ENCODE assay signal across 17 cellular contexts in genomic region chr1:9903801-9904527, GRCh38. TPM values are rescaled to one million over a fixed set of nuclear protein-coding genes. Genes with fewer than 3 reads are reported as not detected.
DNase-seq lines count a peak whose midpoint lies in the region; ATAC-seq and TF ChIP-seq lines count a peak whose summit lies in the region.
"Had no signal": no experiment of that assay in that cellular context is flagged by ENCODE, and none has a peak within 500 bp of the region (broad histone marks: within the 10 kb centered on the region; RNA-seq: fewer than 3 reads in every experiment).

No MANE protein-coding gene starts in this region.

- intact Hi-C loops in activated CD8-positive, alpha-beta T cell treated with anti-CD3 and anti-CD28 coated beads for 36 hours (cut with micrococcal nuclease) = no loop called here
- intact Hi-C loops in thyroid gland (cut with DNase I) = no loop called here

- H3K27me3 Mint-ChIP-seq in activated CD8-positive, alpha-beta T cell treated with anti-CD3 and anti-CD28 coated beads for 36 hours = no peaks in the 10 kb centered on the region
- no peaks in the 10 kb centered on the region for H3K27me3 Mint-ChIP-seq in activated CD8-positive, alpha-beta T cell treated with anti-CD3 and anti-CD28 coated beads, Interleukin-2, amount 10 ng/mL, durations not matched to agents 7 days and 5 days (ENCODE audit: low read depth)
- H3K27me3 Mint-ChIP-seq in effector memory CD8-positive, alpha-beta T cell = no peaks in the 10 kb centered on the region
- H3K27me3 Mint-ChIP-seq: dendritic cell treated with granulocyte-macrophage colony-stimulating factor and Interleukin-4, amounts not matched to agents 40 ng/mL and 50 ng/mL, for 4 days had no signal

- no peaks in the 10 kb centered on the region for H3K36me3 ChIP-seq in thyroid gland
- H3K36me3 ChIP-seq: neutrophil had no signal

- peak; percentile 79 for ATAC-seq in activated CD8-positive, alpha-beta T cell treated with anti-CD3 and anti-CD28 coated beads for 36 hours
- no peak for ATAC-seq in activated CD8-positive, alpha-beta T cell treated with anti-CD3 and anti-CD28 coated beads, Interleukin-2, amount 10 ng/mL, durations not matched to agents 7 days and 5 days
- ATAC-seq in effector memory CD8-positive, alpha-beta T cell (replicated peaks) = no peak

- H3K27ac ChIP-seq in thyroid gland (peak overlapping the region; percentile 94 to 99 (median 98)), substantia nigra (ENCODE audit: low read depth, low read length, poor library complexity, severe bottlenecking) (no peak overlapping the region)
- H3K27ac ChIP-seq: neutrophil, testis had no signal

- CTCF ChIA-PET in activated CD8-positive, alpha-beta T cell treated with anti-CD3 and anti-CD28 coated beads for 36 hours (lab: Charles Lee) = interaction anchor here (0.8 to 2.1 kb wide), 6 partner anchors 10 to 46 kb away, joined by 3 to 7 read pairs (median 4); no protein-coding TSS in a partner anchor
- CTCF ChIA-PET in activated CD8-positive, alpha-beta T cell treated with anti-CD3 and anti-CD28 coated beads, Interleukin-2, amount 10 ng/mL, durations not matched to agents 7 days and 5 days (lab: Charles Lee) = interaction anchor here (0.7 to 2.5 kb wide), 4 partner anchors 11 to 119 kb away, joined by 3 to 7 read pairs (median 4); no protein-coding TSS in a partner anchor

- H3K4me1 ChIP-seq in thyroid gland = peaks cover 28 to 43% of the 10 kb centered on the region in 2 donors

- TF ChIP-seq POLR2A in thyroid gland (IDR thresholded peaks at IDR 0.05) = no peak

- no peaks in the 10 kb centered on the region for H3K9me3 ChIP-seq in thyroid gland
- H3K9me3 ChIP-seq: neutrophil, testis had no signal

- peaks cover 39% of the 10 kb centered on the region for H3K4me1 Mint-ChIP-seq in activated CD8-positive, alpha-beta T cell treated with anti-CD3 and anti-CD28 coated beads for 36 hours (ENCODE audit: low read depth)
- H3K4me1 Mint-ChIP-seq in activated CD8-positive, alpha-beta T cell treated with anti-CD3 and anti-CD28 coated beads, Interleukin-2, amount 10 ng/mL, durations not matched to agents 7 days and 5 days (ENCODE audit: low read depth) = peaks cover 28% of the 10 kb centered on the region
- peaks cover 19 to 28% of the 10 kb centered on the region in 2 donors for H3K4me1 Mint-ChIP-seq in effector memory CD8-positive, alpha-beta T cell (ENCODE audit: low read depth in 2 of 2)

- H3K27me3 ChIP-seq in thyroid gland = no peaks in the 10 kb centered on the region
- H3K27me3 ChIP-seq: neutrophil, testis had no signal

- no peaks in the 10 kb centered on the region for H3K9me3 Mint-ChIP-seq in activated CD8-positive, alpha-beta T cell treated with anti-CD3 and anti-CD28 coated beads for 36 hours
- H3K9me3 Mint-ChIP-seq in activated CD8-positive, alpha-beta T cell treated with anti-CD3 and anti-CD28 coated beads, Interleukin-2, amount 10 ng/mL, durations not matched to agents 7 days and 5 days (ENCODE audit: insufficient read depth) = no peaks in the 10 kb centered on the region
- H3K9me3 Mint-ChIP-seq in effector memory CD8-positive, alpha-beta T cell = no peaks in the 10 kb centered on the region
- H3K9me3 Mint-ChIP-seq: dendritic cell treated with granulocyte-macrophage colony-stimulating factor and Interleukin-4, amounts not matched to agents 40 ng/mL and 50 ng/mL, for 4 days had no signal

- H3K4me3 ChIP-seq in thyroid gland (replicated peaks in 1 of 3) = no peak overlapping the region
- H3K4me3 ChIP-seq: testis had no signal

- WGBS in thyroid gland, 2 donors = 87 to 93% methylated on average over 9 of the region's 9 CpGs

- H3K27ac Mint-ChIP-seq in activated CD8-positive, alpha-beta T cell treated with anti-CD3 and anti-CD28 coated beads for 36 hours = peak overlapping the region; percentile 47
- H3K27ac Mint-ChIP-seq in activated CD8-positive, alpha-beta T cell treated with anti-CD3 and anti-CD28 coated beads, Interleukin-2, amount 10 ng/mL, durations not matched to agents 7 days and 5 days = no peak overlapping the region
- peak overlapping the region; percentile 5 to 10 for H3K27ac Mint-ChIP-seq in effector memory CD8-positive, alpha-beta T cell

- POLR2A ChIA-PET in activated CD8-positive, alpha-beta T cell treated with anti-CD3 and anti-CD28 coated beads for 36 hours (lab: Charles Lee) = interaction anchor here (0.6 to 1.2 kb wide), 5 partner anchors 11 to 47 kb away, joined by 3 read pairs; no protein-coding TSS in a partner anchor
- POLR2A ChIA-PET in activated CD8-positive, alpha-beta T cell treated with anti-CD3 and anti-CD28 coated beads, Interleukin-2, amount 10 ng/mL, durations not matched to agents 7 days and 5 days (lab: Charles Lee) = interaction anchor here (0.6 kb wide), 2 partner anchors 19 to 34 kb away, joined by 3 to 4 read pairs; no protein-coding TSS in a partner anchor

- no peaks in the 10 kb centered on the region for H3K36me3 Mint-ChIP-seq in activated CD8-positive, alpha-beta T cell treated with anti-CD3 and anti-CD28 coated beads for 36 hours (ENCODE audit: low read depth)
- H3K36me3 Mint-ChIP-seq in activated CD8-positive, alpha-beta T cell treated with anti-CD3 and anti-CD28 coated beads, Interleukin-2, amount 10 ng/mL, durations not matched to agents 7 days and 5 days (ENCODE audit: low read depth) = no peaks in the 10 kb centered on the region
- no peaks in the 10 kb centered on the region for H3K36me3 Mint-ChIP-seq in effector memory CD8-positive, alpha-beta T cell (ENCODE audit: insufficient read depth)

- TF ChIP-seq CTCF in activated CD8-positive, alpha-beta T cell treated with anti-CD3 and anti-CD28 coated beads for 36 hours (IDR thresholded peaks at IDR 0.05) = no peak
- TF ChIP-seq CTCF in thyroid gland (IDR thresholded peaks at IDR 0.05) = no peak

- DNase-seq in activated CD8-positive, alpha-beta T cell treated with anti-CD3 and anti-CD28 coated beads for 36 hours = peak; percentile 18
- no peak for DNase-seq in activated CD8-positive, alpha-beta T cell treated with anti-CD3 and anti-CD28 coated beads, Interleukin-2, amount 10 ng/mL, durations not matched to agents 7 days and 5 days
- DNase-seq in stimulated activated CD4-positive, alpha-beta T cell treated with anti-CD3 and anti-CD28 coated beads, Interleukin-1b, Interleukin-23, amount 100 ng/mL, for 48 hours = peak; percentile 49
- DNase-seq in stimulated activated CD4-positive, alpha-beta T cell treated with anti-CD3 and anti-CD28 coated beads, Interleukin-12 subunit alpha, Interleukin-12 subunit beta, amount 100 ng/mL, for 4 hours = no peak
- no peak for DNase-seq in effector memory CD8-positive, alpha-beta T cell
- DNase-seq in thyroid gland (no peak), AG08395 (ENCODE audit: low spot score) (no peak), substantia nigra (lab: John Stamatoyannopoulos, UW) (no peak)
- DNase-seq: ACHN, C1 segment of cervical spinal cord, NCI-H146, NCI-H2171 treated with DMSO at 0.1 percent for 48 hours, NCI-H526 treated with DMSO at 0.1 percent for 48 hours, T1000, testis had no signal

- H3K4me3 Mint-ChIP-seq in activated CD8-positive, alpha-beta T cell treated with anti-CD3 and anti-CD28 coated beads for 36 hours = no peak overlapping the region
- no peak overlapping the region for H3K4me3 Mint-ChIP-seq in activated CD8-positive, alpha-beta T cell treated with anti-CD3 and anti-CD28 coated beads, Interleukin-2, amount 10 ng/mL, durations not matched to agents 7 days and 5 days
- no peak overlapping the region for H3K4me3 Mint-ChIP-seq in effector memory CD8-positive, alpha-beta T cell
- H3K4me3 Mint-ChIP-seq: dendritic cell treated with granulocyte-macrophage colony-stimulating factor and Interleukin-4, amounts not matched to agents 40 ng/mL and 50 ng/mL, for 4 days had no signal

RNA-seq across cellular contexts. Expression of gene CTNNBIP1, which starts 6.1 kb away (rescaled TPM):
- 1 to 10 TPM; 9.0 to 9.6 TPM for total RNA-seq in activated CD8-positive, alpha-beta T cell treated with anti-CD3 and anti-CD28 coated beads for 36 hours
- total RNA-seq in activated CD8-positive, alpha-beta T cell treated with anti-CD3 and anti-CD28 coated beads, Interleukin-2, amount 10 ng/mL, durations not matched to agents 7 days and 5 days = 10 to 100 TPM; 18.2 to 23.6 TPM
- 10 to 100 TPM; 58.0 to 99.3 (median 75.2) TPM for total RNA-seq in thyroid gland

RNA-seq across cellular contexts. Expression of gene LZIC, which starts 39.2 kb away (rescaled TPM):
- total RNA-seq in activated CD8-positive, alpha-beta T cell treated with anti-CD3 and anti-CD28 coated beads for 36 hours = 10 to 100 TPM; 23.9 to 24.2 TPM
- total RNA-seq in activated CD8-positive, alpha-beta T cell treated with anti-CD3 and anti-CD28 coated beads, Interleukin-2, amount 10 ng/mL, durations not matched to agents 7 days and 5 days = 10 to 100 TPM; 34.7 to 36.3 TPM
- 10 to 100 TPM; 23.0 to 42.7 (median 34.1) TPM for total RNA-seq in thyroid gland

RNA-seq across cellular contexts. Expression of gene NMNAT1, which starts 39.3 kb away (rescaled TPM):
- 1 to 10 TPM; 7.7 to 9.6 TPM for total RNA-seq in activated CD8-positive, alpha-beta T cell treated with anti-CD3 and anti-CD28 coated beads for 36 hours
- 1 to 10 TPM; 6.2 to 6.3 TPM for total RNA-seq in activated CD8-positive, alpha-beta T cell treated with anti-CD3 and anti-CD28 coated beads, Interleukin-2, amount 10 ng/mL, durations not matched to agents 7 days and 5 days
- 10 to 100 TPM; 10.7 to 18.4 (median 14.7) TPM for total RNA-seq in thyroid gland

Comparison
In these comparisons a context has a peak if more than half of its experiments do, and no peak if none do; other contexts are left out.
1. DNase-seq: peak in activated CD8-positive, alpha-beta T cell treated with anti-CD3 and anti-CD28 coated beads for 36 hours (single experiment) and stimulated activated CD4-positive, alpha-beta T cell treated with anti-CD3 and anti-CD28 coated beads, Interleukin-1b, Interleukin-23, amount 100 ng/mL, for 48 hours (single experiment); none in activated CD8-positive, alpha-beta T cell treated with anti-CD3 and anti-CD28 coated beads, Interleukin-2, amount 10 ng/mL, durations not matched to agents 7 days and 5 days (single experiment), stimulated activated CD4-positive, alpha-beta T cell treated with anti-CD3 and anti-CD28 coated beads, Interleukin-12 subunit alpha, Interleukin-12 subunit beta, amount 100 ng/mL, for 4 hours (single experiment), effector memory CD8-positive, alpha-beta T cell (0 of 3), thyroid gland (0 of 2), AG08395 (single experiment) and substantia nigra (0 of 49).